1 cellular context compared by ENCODE assay signal in the genomic region with DNA sequence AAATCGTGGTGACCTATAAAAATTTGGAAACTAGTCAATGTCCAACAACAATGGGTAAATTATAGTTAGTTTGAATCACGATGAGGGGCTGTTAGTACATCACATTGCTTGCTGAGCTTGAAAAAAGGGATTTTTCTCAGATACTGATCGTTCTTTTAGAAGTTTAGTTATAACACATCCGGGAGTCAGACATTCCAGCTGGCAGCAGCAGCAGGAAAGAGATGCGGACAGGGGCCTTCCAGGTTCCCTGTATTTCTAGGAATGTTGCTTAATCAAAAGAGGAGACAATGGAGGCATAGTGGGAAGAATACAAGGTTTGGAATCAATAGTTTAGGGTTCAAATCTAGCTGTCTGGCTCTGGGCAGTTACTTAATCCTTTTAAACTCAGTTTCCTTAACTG.
TF ChIP-seq lines count a peak whose summit lies in the region.

No MANE protein-coding gene starts in this region.

TF ChIP-seq in GM23338, 12 proteins besides CTCF, POLR2A, EP300 and RAD21 (continued from another document):
- TF ChIP-seq ZNF331 (CRISPR knock-in tag; IDR thresholded peaks at IDR 0.05; ENCODE audit: low read depth) (no peak), STAT1 (IDR thresholded peaks at IDR 0.05; ENCODE audit: unreplicated experiment) (no peak)
